In genomic region chr1:113133038-113133437, GRCh38 we compare ENCODE assay signal across 20 cellular contexts.
A peak's percentile ranks its signal among the peaks of the same experiment; 100 is the strongest.
DNase-seq lines count a peak whose midpoint lies in the region; ATAC-seq and TF ChIP-seq lines count a peak whose summit lies in the region.
"Had no signal": no experiment of that assay in that cellular context is flagged by ENCODE, and none has a peak within 500 bp of the region (broad histone marks: within the 10 kb centered on the region; RNA-seq: fewer than 3 reads in every experiment).

No MANE protein-coding gene starts in this region.

- ATAC-seq in activated T-cell treated with anti-CD3 and anti-CD28 coated beads, Interleukin-2, amount 50 U/mL, for 4 hours: peak; percentile 86 to 94
- ATAC-seq in stimulated activated effector memory CD8-positive, alpha-beta T cell treated with anti-CD3 and anti-CD28 coated beads, Interleukin-12 subunit alpha, Interleukin-12 subunit beta, amount 100 ng/mL, for 72 hours: peak; percentile 71
- ATAC-seq: activated CD8-positive, alpha-beta memory T cell treated with anti-CD3 and anti-CD28 coated beads, Interleukin-2, amount 10 ng/mL, durations not matched to agents 7 days and 5 days; body of pancreas; left lung had no signal

- H3K9me3 Mint-ChIP-seq in activated naive CD4-positive, alpha-beta T cell treated with anti-CD3 and anti-CD28 coated beads for 36 hours: peaks cover 2% of the 10 kb centered on the region
- no peaks in the 10 kb centered on the region for H3K9me3 Mint-ChIP-seq in activated naive CD4-positive, alpha-beta T cell treated with anti-CD3 and anti-CD28 coated beads, Interleukin-2, amount 10 ng/mL, durations not matched to agents 7 days and 5 days
- H3K9me3 Mint-ChIP-seq in activated T-cell treated with anti-CD3 and anti-CD28 coated beads, Interleukin-2, amount 50 U/mL, for 4 hours: no peaks in the 10 kb centered on the region
- no peaks in the 10 kb centered on the region for H3K9me3 Mint-ChIP-seq in stimulated activated effector memory CD8-positive, alpha-beta T cell treated with anti-CD3 and anti-CD28 coated beads, Interleukin-12 subunit alpha, Interleukin-12 subunit beta, amount 100 ng/mL, for 72 hours
- no peaks in the 10 kb centered on the region for H3K9me3 Mint-ChIP-seq in type B pancreatic cell
- H3K9me3 Mint-ChIP-seq: IgD-negative memory B cell, neural crest cell had no signal

- H3K4me1 Mint-ChIP-seq in activated naive CD4-positive, alpha-beta T cell treated with anti-CD3 and anti-CD28 coated beads for 36 hours (ENCODE audit: low read depth): peaks cover 64% of the 10 kb centered on the region
- peaks cover 4% of the 10 kb centered on the region for H3K4me1 Mint-ChIP-seq in activated naive CD4-positive, alpha-beta T cell treated with anti-CD3 and anti-CD28 coated beads, Interleukin-2, amount 10 ng/mL, durations not matched to agents 7 days and 5 days
- H3K4me1 Mint-ChIP-seq in activated T-cell treated with anti-CD3 and anti-CD28 coated beads, Interleukin-2, amount 50 U/mL, for 4 hours (ENCODE audit: low read depth): peaks cover 23% of the 10 kb centered on the region
- peaks cover 18% of the 10 kb centered on the region for H3K4me1 Mint-ChIP-seq in stimulated activated effector memory CD8-positive, alpha-beta T cell treated with anti-CD3 and anti-CD28 coated beads, Interleukin-12 subunit alpha, Interleukin-12 subunit beta, amount 100 ng/mL, for 72 hours
- H3K4me1 Mint-ChIP-seq in type B pancreatic cell (ENCODE audit: unreplicated experiment): peaks cover 7% of the 10 kb centered on the region

- no peak for TF ChIP-seq CTCF in type B pancreatic cell (conservative IDR thresholded peaks at IDR 0.05)

- CTCF ChIA-PET in activated naive CD4-positive, alpha-beta T cell treated with anti-CD3 and anti-CD28 coated beads for 36 hours (lab: Charles Lee): interaction anchor here (1.9 kb wide), 1 partner anchor 60 kb away, joined by 13 read pairs; the partner anchor contains the start of gene LRIG2
- CTCF ChIA-PET in activated naive CD4-positive, alpha-beta T cell treated with anti-CD3 and anti-CD28 coated beads, Interleukin-2, amount 10 ng/mL, durations not matched to agents 7 days and 5 days (lab: Charles Lee): interaction anchor here (0.8 kb wide), 1 partner anchor 61 kb away, joined by 3 read pairs; no protein-coding TSS in a partner anchor

- H3K27ac Mint-ChIP-seq in activated naive CD4-positive, alpha-beta T cell treated with anti-CD3 and anti-CD28 coated beads for 36 hours: peak overlapping the region; percentile 76
- no peak overlapping the region for H3K27ac Mint-ChIP-seq in activated naive CD4-positive, alpha-beta T cell treated with anti-CD3 and anti-CD28 coated beads, Interleukin-2, amount 10 ng/mL, durations not matched to agents 7 days and 5 days
- no peak overlapping the region for H3K27ac Mint-ChIP-seq in stimulated activated effector memory CD8-positive, alpha-beta T cell treated with anti-CD3 and anti-CD28 coated beads, Interleukin-12 subunit alpha, Interleukin-12 subunit beta, amount 100 ng/mL, for 72 hours
- H3K27ac Mint-ChIP-seq in type B pancreatic cell: no peak overlapping the region
- H3K27ac Mint-ChIP-seq: activated CD8-positive, alpha-beta memory T cell treated with anti-CD3 and anti-CD28 coated beads, Interleukin-2, amount 10 ng/mL, durations not matched to agents 7 days and 5 days had no signal

- no peak overlapping the region for H3K4me3 Mint-ChIP-seq in activated naive CD4-positive, alpha-beta T cell treated with anti-CD3 and anti-CD28 coated beads for 36 hours
- no peak overlapping the region for H3K4me3 Mint-ChIP-seq in activated naive CD4-positive, alpha-beta T cell treated with anti-CD3 and anti-CD28 coated beads, Interleukin-2, amount 10 ng/mL, durations not matched to agents 7 days and 5 days
- no peak overlapping the region for H3K4me3 Mint-ChIP-seq in activated T-cell treated with anti-CD3 and anti-CD28 coated beads, Interleukin-2, amount 50 U/mL, for 4 hours
- no peak overlapping the region for H3K4me3 Mint-ChIP-seq in stimulated activated effector memory CD8-positive, alpha-beta T cell treated with anti-CD3 and anti-CD28 coated beads, Interleukin-12 subunit alpha, Interleukin-12 subunit beta, amount 100 ng/mL, for 72 hours
- no peak overlapping the region for H3K4me3 Mint-ChIP-seq in type B pancreatic cell
- H3K4me3 Mint-ChIP-seq: activated CD8-positive, alpha-beta memory T cell treated with anti-CD3 and anti-CD28 coated beads, Interleukin-2, amount 10 ng/mL, durations not matched to agents 7 days and 5 days; IgD-negative memory B cell; neural crest cell had no signal

- H3K27me3 Mint-ChIP-seq in activated naive CD4-positive, alpha-beta T cell treated with anti-CD3 and anti-CD28 coated beads for 36 hours (ENCODE audit: low read depth): no peaks in the 10 kb centered on the region
- H3K27me3 Mint-ChIP-seq in activated naive CD4-positive, alpha-beta T cell treated with anti-CD3 and anti-CD28 coated beads, Interleukin-2, amount 10 ng/mL, durations not matched to agents 7 days and 5 days: no peaks in the 10 kb centered on the region
- no peaks in the 10 kb centered on the region for H3K27me3 Mint-ChIP-seq in activated T-cell treated with anti-CD3 and anti-CD28 coated beads, Interleukin-2, amount 50 U/mL, for 4 hours (ENCODE audit: low read depth)
- no peaks in the 10 kb centered on the region for H3K27me3 Mint-ChIP-seq in type B pancreatic cell
- H3K27me3 Mint-ChIP-seq: activated CD8-positive, alpha-beta memory T cell treated with anti-CD3 and anti-CD28 coated beads, Interleukin-2, amount 10 ng/mL, durations not matched to agents 7 days and 5 days; IgD-negative memory B cell had no signal

- peaks cover 22% of the 10 kb centered on the region for H3K36me3 Mint-ChIP-seq in activated naive CD4-positive, alpha-beta T cell treated with anti-CD3 and anti-CD28 coated beads for 36 hours (ENCODE audit: low read depth)
- H3K36me3 Mint-ChIP-seq in activated naive CD4-positive, alpha-beta T cell treated with anti-CD3 and anti-CD28 coated beads, Interleukin-2, amount 10 ng/mL, durations not matched to agents 7 days and 5 days: peaks cover 6% of the 10 kb centered on the region
- H3K36me3 Mint-ChIP-seq in activated T-cell treated with anti-CD3 and anti-CD28 coated beads, Interleukin-2, amount 50 U/mL, for 4 hours (ENCODE audit: insufficient read depth): peaks cover 2% of the 10 kb centered on the region
- H3K36me3 Mint-ChIP-seq in stimulated activated effector memory CD8-positive, alpha-beta T cell treated with anti-CD3 and anti-CD28 coated beads, Interleukin-12 subunit alpha, Interleukin-12 subunit beta, amount 100 ng/mL, for 72 hours: peaks cover 4% of the 10 kb centered on the region
- peaks cover 19% of the 10 kb centered on the region for H3K36me3 Mint-ChIP-seq in type B pancreatic cell
- H3K36me3 Mint-ChIP-seq: IgD-negative memory B cell had no signal

- intact Hi-C loops in activated naive CD4-positive, alpha-beta T cell treated with anti-CD3 and anti-CD28 coated beads for 36 hours (cut with micrococcal nuclease): loop anchor here (2.0 to 10.0 kb wide), 6 partner anchors 60 to 812 kb away; partner anchors contain the start of genes AP4B1, DCLRE1B, LRIG2 and PPM1J

- peak; percentile 69 for DNase-seq in activated naive CD4-positive, alpha-beta T cell treated with anti-CD3 and anti-CD28 coated beads for 36 hours
- no peak for DNase-seq in activated naive CD4-positive, alpha-beta T cell treated with anti-CD3 and anti-CD28 coated beads, Interleukin-2, amount 10 ng/mL, durations not matched to agents 7 days and 5 days
- DNase-seq in MV-4-11 (lab: John Stamatoyannopoulos, UW): peak; percentile 75
- DNase-seq in activated T-cell treated with anti-CD3 and anti-CD28 coated beads, Interleukin-2, amount 50 U/mL, for 4 hours: no peak
- no peak for DNase-seq in stimulated activated effector memory CD8-positive, alpha-beta T cell treated with anti-CD3 and anti-CD28 coated beads, Interleukin-12 subunit alpha, Interleukin-12 subunit beta, amount 100 ng/mL, for 72 hours (ENCODE audit: low spot score in 2 of 2)
- no peak for DNase-seq in NCI-H2227 (lab: John Stamatoyannopoulos, UW; ENCODE audit: unreplicated experiment)
- DNase-seq in type B pancreatic cell (ENCODE audit: extremely low spot score, unreplicated experiment): no peak
- DNase-seq: activated CD8-positive, alpha-beta memory T cell treated with anti-CD3 and anti-CD28 coated beads, Interleukin-2, amount 10 ng/mL, durations not matched to agents 7 days and 5 days; body of pancreas; DND-41; glutamatergic neuron; HCEC 1CT; left lung; MG63; midbrain; NCI-H187; NCI-H226; tibial artery had no signal

Comparison
In these comparisons a context has a peak if more than half of its experiments do, and no peak if none do; other contexts are left out.
1. DNase-seq: peak in activated naive CD4-positive, alpha-beta T cell treated with anti-CD3 and anti-CD28 coated beads for 36 hours (single experiment) and MV-4-11 (single experiment); none in activated naive CD4-positive, alpha-beta T cell treated with anti-CD3 and anti-CD28 coated beads, Interleukin-2, amount 10 ng/mL, durations not matched to agents 7 days and 5 days (single experiment), activated T-cell treated with anti-CD3 and anti-CD28 coated beads, Interleukin-2, amount 50 U/mL, for 4 hours (single experiment), stimulated activated effector memory CD8-positive, alpha-beta T cell treated with anti-CD3 and anti-CD28 coated beads, Interleukin-12 subunit alpha, Interleukin-12 subunit beta, amount 100 ng/mL, for 72 hours (0 of 2), NCI-H2227 (single experiment) and type B pancreatic cell (single experiment).